Comparison of ENCODE assay signal across 2 cellular contexts in genomic region chr9:6641961-6642360, GRCh38.
TF ChIP-seq lines count a peak whose summit lies in the region.

No MANE protein-coding gene starts in this region.

TF ChIP-seq in IMR-90, 13 proteins besides CTCF, POLR2A, EP300 and RAD21:
- TF ChIP-seq MXI1 (IDR thresholded peaks at IDR 0.05; ENCODE audit: borderline replicate concordance, low read depth, low read length) (no peak), BHLHE40 (IDR thresholded peaks at IDR 0.05; ENCODE audit: low read depth, low read length) (no peak), CEBPB (IDR thresholded peaks at IDR 0.05; ENCODE audit: low read depth, low read length) (peak; percentile 80)

TF ChIP-seq in K562, 482 proteins besides CTCF, POLR2A, EP300 and RAD21:
- no peak for TF ChIP-seq ZNF436 (CRISPR knock-in tag; IDR thresholded peaks at IDR 0.05)
- TF ChIP-seq WHSC1 (IDR thresholded peaks at IDR 0.05; ENCODE audit: low read length) = no peak
- no peak for TF ChIP-seq KLF1 (tag; IDR thresholded peaks at IDR 0.05)
- no peak for TF ChIP-seq CEBPG (CRISPR knock-in tag; IDR thresholded peaks at IDR 0.05)
- 0 out of 4 replicates have a peak, but pooled peaks of 1 of the 2 experiments have one; percentile 23 for TF ChIP-seq CEBPG (tag; conservative IDR thresholded peaks at IDR 0.05 in 1 of 2, IDR thresholded peaks at IDR 0.05 in 1 of 2)
- TF ChIP-seq CREB3L1 (IDR thresholded peaks at IDR 0.05; ENCODE audit: borderline replicate concordance, low read depth) = no peak
- TF ChIP-seq CEBPB (tag; IDR thresholded peaks at IDR 0.05) = peak; percentile 63
